In the genomic region with DNA sequence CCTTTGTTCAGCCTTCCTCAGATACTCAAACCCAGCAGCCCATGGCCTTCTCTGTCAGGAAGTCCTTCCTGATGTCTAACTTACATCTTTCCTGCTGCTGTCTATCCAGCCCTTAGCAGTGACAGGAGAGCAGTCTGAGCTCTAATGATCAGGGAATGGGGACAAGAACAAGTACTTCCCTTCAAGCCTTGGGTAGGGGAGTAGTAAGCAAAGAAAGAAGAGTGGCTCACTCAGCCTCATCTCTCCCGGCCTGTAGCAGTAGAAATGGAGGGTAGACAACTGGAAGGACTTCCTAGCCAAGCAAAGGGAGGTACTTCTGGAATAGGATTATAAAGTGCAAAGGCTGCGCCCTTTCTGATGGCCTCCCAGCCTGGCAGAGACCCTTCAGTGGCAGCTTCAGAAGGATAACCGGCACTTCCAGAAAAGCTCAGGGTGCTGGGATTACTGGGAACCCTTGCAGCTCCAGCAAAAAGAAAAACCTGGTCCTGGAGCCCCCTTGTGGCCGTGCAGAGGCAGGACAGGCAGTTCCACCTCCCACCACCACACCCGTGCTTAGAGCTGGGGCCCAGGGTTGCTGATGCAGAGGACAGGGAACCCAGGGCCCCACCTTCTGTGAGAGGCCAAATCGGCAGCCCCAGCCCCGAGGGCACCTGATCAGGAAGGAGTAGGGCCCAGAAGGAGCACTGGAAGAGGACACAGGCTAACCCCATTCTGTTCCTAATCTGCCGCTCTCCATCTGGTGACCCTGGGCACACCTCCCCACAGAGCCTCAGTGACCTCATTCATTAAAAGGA, we compare ENCODE assay signal across 8 cellular contexts. TPM values are rescaled to one million over a fixed set of nuclear protein-coding genes. Genes with fewer than 3 reads are reported as not detected.
DNase-seq lines count a peak whose midpoint lies in the region; ATAC-seq, FAIRE-seq and TF ChIP-seq lines count a peak whose summit lies in the region.

No MANE protein-coding gene starts in this region.

- H3K36me3 ChIP-seq in RWPE2 (ENCODE audit: low read depth) (no peaks in the 10 kb centered on the region), pancreas (no peaks in the 10 kb centered on the region), uterus (no peaks in the 10 kb centered on the region)

- 16 to 19% methylated on average over 8 of the region's 8 CpGs for WGBS in pancreas, 2 donors

- peak; percentile 62 to 72 for DNase-seq in NCI-H2081 (lab: John Stamatoyannopoulos, UW)
- DNase-seq in NCI-H2081 treated with DMSO at 0.1 percent for 48 hours (lab: John Stamatoyannopoulos, UW): no peak
- DNase-seq in LoVo (ENCODE audit: low spot score): peak; percentile 86
- DNase-seq in RWPE2 (ENCODE audit: low spot score): no peak
- DNase-seq in activated T-helper 2 cell treated with anti-CD3 and anti-CD28 coated beads, Interferon-gamma antibody, Interleukin-2, Interleukin-4, amounts not matched to agents 10 μg/mL and 5 μg/mL and 100 μg/mL, durations not matched to agents 14 hours and 24 hours and 36 hours (ENCODE audit: low spot score): peak; percentile 53
- peak in 1 of 2 donors; percentile 88 for DNase-seq in foreskin fibroblast
- DNase-seq in pancreas: peak; percentile 46 to 89 (median 69)
- DNase-seq in uterus: peak; percentile 38 to 78

- H3K27ac ChIP-seq in RWPE2 (ENCODE audit: poor library complexity, severe bottlenecking) (no peak overlapping the region), pancreas (no peak overlapping the region), uterus (no peak overlapping the region)

- TF ChIP-seq CTCF in RWPE2 (IDR thresholded peaks at IDR 0.05; ENCODE audit: poor library complexity, severe bottlenecking) (peak; percentile 91), foreskin fibroblast (IDR thresholded peaks at IDR 0.05; ENCODE audit: low read depth, low read length) (peak; percentile 96), pancreas (IDR thresholded peaks at IDR 0.05) (peak; percentile 91 to 98 (median 93)), uterus (IDR thresholded peaks at IDR 0.05) (peak; percentile 86 to 98 (median 93))

- no peaks in the 10 kb centered on the region for H3K9me3 ChIP-seq in RWPE2 (ENCODE audit: severe bottlenecking)
- no peaks in the 10 kb centered on the region for H3K9me3 ChIP-seq in pancreas
- no peaks in the 10 kb centered on the region for H3K9me3 ChIP-seq in uterus

- H3K27ac Mint-ChIP-seq in activated T-helper 2 cell treated with anti-CD3 and anti-CD28 coated beads, Interferon-gamma antibody, Interleukin-2, Interleukin-4, amounts not matched to agents 10 μg/mL and 5 μg/mL and 100 μg/mL, durations not matched to agents 14 hours and 24 hours and 36 hours: no peak overlapping the region

- H3K27me3 ChIP-seq in RWPE2 (ENCODE audit: insufficient read depth, poor library complexity, severe bottlenecking) (no peaks in the 10 kb centered on the region), pancreas (no peaks in the 10 kb centered on the region), uterus (no peaks in the 10 kb centered on the region)

- TF ChIP-seq POLR2A in uterus (IDR thresholded peaks at IDR 0.05): no peak

- intact Hi-C loops in activated T-helper 2 cell treated with anti-CD3 and anti-CD28 coated beads, Interferon-gamma antibody, Interleukin-2, Interleukin-4, amounts not matched to agents 10 μg/mL and 5 μg/mL and 100 μg/mL, durations not matched to agents 14 hours and 24 hours and 36 hours (cut with micrococcal nuclease): loop anchor here (1.0 kb wide), 1 partner anchor 195 kb away; no protein-coding TSS in a partner anchor
- intact Hi-C loops in pancreas (cut with DNase I): no loop called here
- intact Hi-C loops in uterus (cut with DNase I; ENCODE audit: low total_unique reads): no loop called here

- no peak overlapping the region for H3K4me3 ChIP-seq in RWPE2 (ENCODE audit: severe bottlenecking)
- H3K4me3 ChIP-seq in foreskin fibroblast (ENCODE audit: low read depth in 1 of 2, low read length in 2 of 2): no peak overlapping the region
- H3K4me3 ChIP-seq in pancreas: no peak overlapping the region
- no peak overlapping the region for H3K4me3 ChIP-seq in uterus

- H3K27me3 Mint-ChIP-seq in activated T-helper 2 cell treated with anti-CD3 and anti-CD28 coated beads, Interferon-gamma antibody, Interleukin-2, Interleukin-4, amounts not matched to agents 10 μg/mL and 5 μg/mL and 100 μg/mL, durations not matched to agents 14 hours and 24 hours and 36 hours (ENCODE audit: low read depth): peaks cover 53% of the 10 kb centered on the region

- H3K36me3 Mint-ChIP-seq in activated T-helper 2 cell treated with anti-CD3 and anti-CD28 coated beads, Interferon-gamma antibody, Interleukin-2, Interleukin-4, amounts not matched to agents 10 μg/mL and 5 μg/mL and 100 μg/mL, durations not matched to agents 14 hours and 24 hours and 36 hours (ENCODE audit: low read depth): no peaks in the 10 kb centered on the region

- H3K4me3 Mint-ChIP-seq in activated T-helper 2 cell treated with anti-CD3 and anti-CD28 coated beads, Interferon-gamma antibody, Interleukin-2, Interleukin-4, amounts not matched to agents 10 μg/mL and 5 μg/mL and 100 μg/mL, durations not matched to agents 14 hours and 24 hours and 36 hours (ENCODE audit: low read depth): no peak overlapping the region

- FAIRE-seq in pancreas (lab: Jason Lieb, UNC): no peak

- ATAC-seq in RWPE2 (ENCODE audit: low read depth) (peak; percentile 85), pancreas (peak; percentile 89 to 98 (median 94))

- peaks cover 4% of the 10 kb centered on the region for H3K4me1 ChIP-seq in RWPE2 (ENCODE audit: insufficient read depth, poor library complexity, severe bottlenecking)
- no peaks in the 10 kb centered on the region for H3K4me1 ChIP-seq in pancreas
- no peaks in the 10 kb centered on the region for H3K4me1 ChIP-seq in uterus

- H3K9me3 Mint-ChIP-seq in activated T-helper 2 cell treated with anti-CD3 and anti-CD28 coated beads, Interferon-gamma antibody, Interleukin-2, Interleukin-4, amounts not matched to agents 10 μg/mL and 5 μg/mL and 100 μg/mL, durations not matched to agents 14 hours and 24 hours and 36 hours: no peaks in the 10 kb centered on the region

- H3K4me1 Mint-ChIP-seq in activated T-helper 2 cell treated with anti-CD3 and anti-CD28 coated beads, Interferon-gamma antibody, Interleukin-2, Interleukin-4, amounts not matched to agents 10 μg/mL and 5 μg/mL and 100 μg/mL, durations not matched to agents 14 hours and 24 hours and 36 hours (ENCODE audit: low read depth): no peaks in the 10 kb centered on the region

RNA-seq across cellular contexts. Expression of a gene that starts 12.4 kb away (rescaled TPM):
- total RNA-seq in activated T-helper 2 cell treated with anti-CD3 and anti-CD28 coated beads, Interferon-gamma antibody, Interleukin-2, Interleukin-4, amounts not matched to agents 10 μg/mL and 5 μg/mL and 100 μg/mL, durations not matched to agents 14 hours and 24 hours and 36 hours: 26.9 and 31.1 TPM in 2 replicates
- total RNA-seq in pancreas: 10 to 100 TPM; 12.4 to 18.1 (median 14.3) TPM
- 10 to 100 TPM; 29.7 to 35.4 TPM for polyA plus RNA-seq in pancreas
- 10 to 100 TPM in 3 of 4 donors, 1 to 10 TPM in 1; 8.2 to 39.7 (median 19.2) TPM for total RNA-seq in uterus

Comparison
In these comparisons a context has a peak if more than half of its experiments do, and no peak if none do; other contexts are left out.
1. DNase-seq: peak in NCI-H2081 (2 of 2), LoVo (single experiment), activated T-helper 2 cell treated with anti-CD3 and anti-CD28 coated beads, Interferon-gamma antibody, Interleukin-2, Interleukin-4, amounts not matched to agents 10 μg/mL and 5 μg/mL and 100 μg/mL, durations not matched to agents 14 hours and 24 hours and 36 hours (single experiment), pancreas (6 of 6) and uterus (2 of 2); none in NCI-H2081 treated with DMSO at 0.1 percent for 48 hours (single experiment) and RWPE2 (single experiment).
2. Peak in every context shown above with its lines, with median percentiles within 50 percentile points of each other: CTCF ChIP-seq.